Comparison of ENCODE assay signal across 23 cellular contexts in the genomic region with DNA sequence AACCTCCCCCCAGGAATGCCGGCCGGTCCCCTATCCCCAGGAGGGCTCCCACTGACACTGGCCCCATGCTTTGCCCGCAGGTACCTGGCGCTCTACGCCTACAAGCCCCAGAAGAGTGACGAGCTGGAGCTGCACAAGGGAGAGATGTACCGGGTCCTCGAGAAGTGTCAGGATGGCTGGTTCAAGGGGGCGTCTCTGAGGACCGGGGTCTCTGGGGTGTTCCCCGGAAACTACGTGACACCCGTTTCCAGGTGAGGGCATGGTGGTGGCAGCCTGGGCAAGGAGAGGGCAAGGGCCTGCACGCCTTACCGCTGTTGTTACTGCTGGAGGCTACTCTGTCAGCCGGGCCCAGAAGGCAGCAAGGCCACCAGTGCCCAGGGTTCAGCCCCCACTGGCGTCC.
"Had no signal": no experiment of that assay in that cellular context is flagged by ENCODE, and none has a peak within 500 bp of the region (broad histone marks: within the 10 kb centered on the region; RNA-seq: fewer than 3 reads in every experiment).

No MANE protein-coding gene starts in this region.

- H3K36me3 ChIP-seq: MG63 had no signal

- H3K4me3 ChIP-seq: MG63, SK-N-MC had no signal

- FAIRE-seq: astrocyte had no signal

- H3K4me2 ChIP-seq: KMS-11 had no signal

- H3K9ac ChIP-seq: KMS-11 had no signal

- DNase-seq: activated CD4-positive, alpha-beta T cell treated with anti-CD3 and anti-CD28 coated beads for 4 hours; activated CD8-positive, alpha-beta memory T cell treated with anti-CD3 and anti-CD28 coated beads, Interleukin-2, amount 50 U/mL, for 48 hours; activated CD8-positive, alpha-beta T cell treated with anti-CD3 and anti-CD28 coated beads for 36 hours; activated naive CD4-positive, alpha-beta T cell treated with anti-CD3 and anti-CD28 coated beads, Interleukin-2, amount 50 U/mL, for 16 hours; activated naive CD8-positive, alpha-beta T cell treated with anti-CD3 and anti-CD28 coated beads, Interleukin-2, amount 50 U/mL, for 24 hours; activated T-cell treated with anti-CD3 and anti-CD28 coated beads, Interleukin-2, amount 50 U/mL, for 1 hour; amniotic stem cell; MG63; MV-4-11; NCI-H1092 treated with DMSO at 0.1 percent for 48 hours; NCI-H1417 treated with DMSO at 0.1 percent for 48 hours; NCI-H1694; NCI-H2029; NCI-H2107; NCI-H2171 treated with DMSO at 0.1 percent for 48 hours; NCI-H345; NCI-H510A; NCI-H526 treated with DMSO at 0.1 percent for 48 hours; NCI-H82; T-helper 1 cell had no signal

- H3K27me3 ChIP-seq: MG63 had no signal

- H3K27ac ChIP-seq: KMS-11, SK-N-MC had no signal

- H3K9me3 ChIP-seq: MG63 had no signal
